19 cellular contexts compared by ENCODE assay signal in the genomic region with DNA sequence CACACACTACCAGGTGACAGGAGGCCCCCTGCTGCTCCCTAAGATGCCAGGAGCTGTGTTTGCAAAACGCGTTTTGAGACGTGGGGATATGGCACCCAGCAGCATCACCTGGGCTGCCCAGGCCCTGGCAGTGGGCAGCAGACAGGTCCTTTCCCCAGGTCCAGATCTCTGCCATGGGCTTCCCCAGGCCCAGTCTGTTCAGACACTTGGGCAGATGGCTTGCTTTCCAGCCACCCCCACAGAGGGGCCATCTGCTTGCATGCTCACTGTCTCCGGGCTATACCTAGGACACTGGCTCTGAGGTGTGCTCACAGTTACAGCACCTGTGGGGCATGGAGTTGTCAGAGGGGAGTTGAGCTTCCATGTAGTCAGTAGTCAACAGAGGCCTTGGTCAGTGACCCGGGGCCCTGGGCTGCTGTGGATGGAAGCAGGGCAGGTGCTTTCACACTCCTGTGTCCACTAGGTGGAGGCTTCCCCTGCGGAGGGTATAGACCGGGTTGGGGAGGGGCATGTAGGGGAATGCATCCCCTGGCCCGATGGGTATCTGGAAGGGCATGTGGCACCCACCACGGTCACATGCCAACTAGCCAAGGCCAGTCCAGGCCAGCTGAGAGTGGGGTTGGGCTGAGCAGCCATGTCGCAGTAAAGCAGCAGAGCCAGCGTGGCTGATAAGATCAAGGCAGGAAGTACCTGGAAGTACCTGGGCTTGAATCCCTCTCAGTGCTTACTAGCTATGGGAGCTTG.
A peak's percentile ranks its signal among the peaks of the same experiment; 100 is the strongest.
DNase-seq lines count a peak whose midpoint lies in the region; ATAC-seq and TF ChIP-seq lines count a peak whose summit lies in the region.
"Had no signal": no experiment of that assay in that cellular context is flagged by ENCODE, and none has a peak within 500 bp of the region (broad histone marks: within the 10 kb centered on the region; RNA-seq: fewer than 3 reads in every experiment).

No MANE protein-coding gene starts in this region.

- no peaks in the 10 kb centered on the region for H3K79me1 ChIP-seq in mesendoderm (ENCODE audit: low read length)

- POLR2A ChIA-PET in Caco-2 (lab: Charles Lee) = no interaction called here

- H3K27ac Mint-ChIP-seq in Caco-2 (ENCODE audit: unreplicated experiment) (no peak overlapping the region), GM23338 (no peak overlapping the region)
- H3K27ac Mint-ChIP-seq: B cell had no signal

- intact Hi-C loops in Caco-2 (cut with micrococcal nuclease; ENCODE audit: unreplicated experiment) = loop anchor here (10.0 kb wide), 1 partner anchor 62 kb away; no protein-coding TSS in a partner anchor

- ATAC-seq in GM23338 = peak; percentile 96
- no peak for ATAC-seq in left lobe of liver
- ATAC-seq: body of pancreas had no signal

- no peak overlapping the region for H4K5ac ChIP-seq in mesendoderm (ENCODE audit: low read length)

- no peak overlapping the region for H3K18ac ChIP-seq in mesendoderm (ENCODE audit: low read length)

- H3K36me3 Mint-ChIP-seq in Caco-2 (ENCODE audit: insufficient read depth, unreplicated experiment) (no peaks in the 10 kb centered on the region), GM23338 (ENCODE audit: low read depth) (no peaks in the 10 kb centered on the region)
- H3K36me3 Mint-ChIP-seq: naive B cell had no signal

- H3K4me3 ChIP-seq in Caco-2 (ENCODE audit: low read depth, low read length) = no peak overlapping the region
- no peak overlapping the region for H3K4me3 ChIP-seq in GM23338
- H3K4me3 ChIP-seq in coronary artery = no peak overlapping the region
- H3K4me3 ChIP-seq in mesendoderm (ENCODE audit: low read length) = no peak overlapping the region
- H3K4me3 ChIP-seq in SJCRH30 = no peak overlapping the region
- H3K4me3 ChIP-seq: body of pancreas, hepatocyte, SJSA1 had no signal

- no CpG with 5 or more reads among the region's 11 CpGs for WGBS in mesendoderm (ENCODE audit: extremely low coverage, insufficient coverage, low lambda C conversion rate)

- no peak overlapping the region for H2AK5ac ChIP-seq in mesendoderm (ENCODE audit: low read length)

- H3K4me1 Mint-ChIP-seq in Caco-2 (ENCODE audit: low read depth, unreplicated experiment) (no peaks in the 10 kb centered on the region), GM23338 (no peaks in the 10 kb centered on the region)
- H3K4me1 Mint-ChIP-seq: naive B cell had no signal

- H2BK5ac ChIP-seq in mesendoderm (ENCODE audit: low read length) = no peak overlapping the region

- H3K9me3 Mint-ChIP-seq in Caco-2 (ENCODE audit: unreplicated experiment) (peaks cover 9% of the 10 kb centered on the region), GM23338 (no peaks in the 10 kb centered on the region)

- H3K9ac ChIP-seq in mesendoderm (ENCODE audit: low read length) = no peak overlapping the region

- no peak overlapping the region for H3K56ac ChIP-seq in mesendoderm (ENCODE audit: low read length)

- no peaks in the 10 kb centered on the region for H3K9me2 ChIP-seq in GM23338 (ENCODE audit: insufficient read depth)

- peak; percentile 6 to 29 for TF ChIP-seq CTCF in Caco-2 (IDR thresholded peaks at IDR 0.05; ENCODE audit: insufficient read depth in 1 of 2, low read depth in 1 of 2, low read length in 1 of 2, severe bottlenecking in 1 of 2, unreplicated experiment in 1 of 2)
- peak; percentile 34 to 62 for TF ChIP-seq CTCF in GM23338 (conservative IDR thresholded peaks at IDR 0.05; ENCODE audit: low read depth in 2 of 2)
- TF ChIP-seq CTCF in coronary artery (IDR thresholded peaks at IDR 0.05) = no peak

- H3F3A ChIP-seq in GM23338 (replicated peaks; ENCODE audit: low read depth) = no peaks in the 10 kb centered on the region

- H2BK15ac ChIP-seq in mesendoderm (replicated peaks; ENCODE audit: low read depth) = no peak overlapping the region

- H4K20me1 ChIP-seq in GM23338 (replicated peaks; ENCODE audit: insufficient read depth) = no peaks in the 10 kb centered on the region

- no TSS peak for BruUV-seq in Caco-2 (replicated peaks; lab: Mats Ljungman, UMichigan)

- H3K27me3 Mint-ChIP-seq in Caco-2 (ENCODE audit: insufficient read depth, unreplicated experiment) (peaks cover 3% of the 10 kb centered on the region), GM23338 (ENCODE audit: insufficient read depth, low read depth, poor library complexity) (peaks cover 1% of the 10 kb centered on the region)

- no peak overlapping the region for H3K4ac ChIP-seq in mesendoderm (ENCODE audit: low read depth, low read length)

- H3K27ac ChIP-seq in GM23338 (ENCODE audit: low read depth) (no peak overlapping the region), coronary artery (peak overlapping the region; percentile 52 to 72), mesendoderm (ENCODE audit: low read depth, low read length) (no peak overlapping the region), SJCRH30 (no peak overlapping the region)
- H3K27ac ChIP-seq: body of pancreas, hepatocyte, SJSA1 had no signal

- no peaks in the 10 kb centered on the region for H3K36me3 ChIP-seq in Caco-2 (ENCODE audit: control insufficient read depth, insufficient read depth, low read length)
- no peaks in the 10 kb centered on the region for H3K36me3 ChIP-seq in GM23338 (ENCODE audit: insufficient read depth)
- no peaks in the 10 kb centered on the region for H3K36me3 ChIP-seq in mesendoderm (ENCODE audit: control insufficient read depth, insufficient read depth, low read length)
- H3K36me3 ChIP-seq in SJCRH30 = no peaks in the 10 kb centered on the region
- H3K36me3 ChIP-seq: SJSA1 had no signal

- DNase-seq in Caco-2 (peak in 1 of 2 experiments; percentile 25), GM23338 (ENCODE audit: low spot score) (peak; percentile 48), coronary artery (ENCODE audit: low spot score) (no peak), mesendoderm (peak; percentile 34), SJCRH30 (no peak), nucleus accumbens (lab: John Stamatoyannopoulos, UW) (no peak), left lobe of liver (ENCODE audit: low spot score) (no peak), LoVo (ENCODE audit: low spot score) (no peak)
- DNase-seq: activated CD4-positive, alpha-beta T cell treated with anti-CD3 and anti-CD28 coated beads for 48 hours; activated naive CD4-positive, alpha-beta T cell treated with Interleukin-2 at 50 U/mL for 16 hours; body of pancreas; DMS79; HCEC 1CT; naive B cell; NCI-H2029; T1000 had no signal

- no peak overlapping the region for H2BK120ac ChIP-seq in mesendoderm (ENCODE audit: low read depth, low read length)

- CTCF ChIA-PET in Caco-2 (lab: Charles Lee) = interaction anchor here (1.5 kb wide), 1 partner anchor 395 kb away, joined by 3 read pairs; no protein-coding TSS in a partner anchor

- H4K8ac ChIP-seq in mesendoderm (ENCODE audit: low read depth, low read length) = no peak overlapping the region

- H3K23ac ChIP-seq in mesendoderm (ENCODE audit: low read length) = no peak overlapping the region

- no peaks in the 10 kb centered on the region for H3K4me1 ChIP-seq in Caco-2
- H3K4me1 ChIP-seq in GM23338 (ENCODE audit: insufficient read depth) = no peaks in the 10 kb centered on the region
- no peaks in the 10 kb centered on the region for H3K4me1 ChIP-seq in mesendoderm (ENCODE audit: control insufficient read depth, low read depth, low read length)
- no peaks in the 10 kb centered on the region for H3K4me1 ChIP-seq in SJCRH30
- H3K4me1 ChIP-seq: body of pancreas, SJSA1 had no signal

- H3K79me2 ChIP-seq in GM23338 (replicated peaks; ENCODE audit: insufficient read depth) = no peaks in the 10 kb centered on the region
- H3K79me2 ChIP-seq in mesendoderm (ENCODE audit: control insufficient read depth, insufficient read depth, low read length) = no peaks in the 10 kb centered on the region
- H3K79me2 ChIP-seq: hepatocyte had no signal

- no peak overlapping the region for H3K4me3 Mint-ChIP-seq in Caco-2 (ENCODE audit: unreplicated experiment)
- no peak overlapping the region for H3K4me3 Mint-ChIP-seq in GM23338
- H3K4me3 Mint-ChIP-seq: B cell, naive B cell had no signal

- H3K27me3 ChIP-seq in Caco-2 (replicated peaks; ENCODE audit: control insufficient read depth, insufficient read depth, low read length) (no peaks in the 10 kb centered on the region), GM23338 (ENCODE audit: insufficient read depth) (no peaks in the 10 kb centered on the region), mesendoderm (ENCODE audit: insufficient read depth, low read length, poor library complexity) (no peaks in the 10 kb centered on the region), SJCRH30 (no peaks in the 10 kb centered on the region)
- H3K27me3 ChIP-seq: body of pancreas, SJSA1 had no signal

- H3K9me3 ChIP-seq in Caco-2 = no peaks in the 10 kb centered on the region
- H3K9me3 ChIP-seq in SJCRH30 (replicated peaks) = no peaks in the 10 kb centered on the region
- H3K9me3 ChIP-seq: body of pancreas, SJSA1 had no signal

- H3K4me2 ChIP-seq in GM23338 (no peak overlapping the region), mesendoderm (ENCODE audit: low read length) (no peak overlapping the region)
- H3K4me2 ChIP-seq: hepatocyte had no signal

- H2AFZ ChIP-seq in GM23338 = no peak overlapping the region
- H2AFZ ChIP-seq: hepatocyte had no signal

TF ChIP-seq in GM23338, 12 proteins besides CTCF, POLR2A, EP300 and RAD21 (continues in another document):
- TF ChIP-seq CREB1 (CRISPR knock-in tag; IDR thresholded peaks at IDR 0.05; ENCODE audit: low read depth) = no peak

Comparison
In these comparisons a context has a peak if more than half of its experiments do, and no peak if none do; other contexts are left out.
1. DNase-seq: peak in GM23338 (single experiment) and mesendoderm (single experiment); none in coronary artery (single experiment), SJCRH30 (0 of 2), nucleus accumbens (0 of 56), left lobe of liver (single experiment) and LoVo (single experiment).
2. H3K27ac ChIP-seq: peak in coronary artery (2 of 2); none in GM23338 (single experiment), mesendoderm (single experiment) and SJCRH30 (single experiment).